10 cellular contexts compared by ENCODE assay signal in genomic region chr1:112998592-112999235, GRCh38. TPM values are rescaled to one million over a fixed set of nuclear protein-coding genes. Genes with fewer than 3 reads are reported as not detected.
DNase-seq lines count a peak whose midpoint lies in the region; ATAC-seq and TF ChIP-seq lines count a peak whose summit lies in the region.
"Had no signal": no experiment of that assay in that cellular context is flagged by ENCODE, and none has a peak within 500 bp of the region (broad histone marks: within the 10 kb centered on the region; RNA-seq: fewer than 3 reads in every experiment).

No MANE protein-coding gene starts in this region.

- no peaks in the 10 kb centered on the region for H3K4me1 ChIP-seq in testis

- H3K27ac ChIP-seq in testis: no peak overlapping the region

- no peaks in the 10 kb centered on the region for H3K9me3 ChIP-seq in testis

- TF ChIP-seq POLR2A in testis (IDR thresholded peaks at IDR 0.05): no peak

- 28 to 39% methylated on average over 7 of the region's 7 CpGs for WGBS in testis, 2 donors

- no peaks in the 10 kb centered on the region for H3K27me3 ChIP-seq in testis

- TF ChIP-seq CTCF in cardiac fibroblast (IDR thresholded peaks at IDR 0.05; ENCODE audit: low read depth, low read length) (no peak), testis (IDR thresholded peaks at IDR 0.05) (no peak)

- ATAC-seq in GM18907 (IDR thresholded peaks at IDR 0.05; ENCODE audit: unreplicated experiment) (no peak), GM19351 (IDR thresholded peaks at IDR 0.05; ENCODE audit: unreplicated experiment) (no peak), GM18868 (IDR thresholded peaks at IDR 0.05; ENCODE audit: unreplicated experiment) (no peak)

- intact Hi-C loops in testis (cut with DNase I; ENCODE audit: low total_unique reads): no loop called here

- DNase-seq in NCI-H1105 treated with DMSO at 0.1 percent for 48 hours (lab: John Stamatoyannopoulos, UW): peak; percentile 39
- DNase-seq in cardiac fibroblast (ENCODE audit: low read depth in 2 of 2): peak; percentile 84 to 98
- peak; percentile 83 for DNase-seq in kidney glomerular epithelial cell (lab: John Stamatoyannopoulos, UW)
- peak; percentile 74 for DNase-seq in testis
- no peak for DNase-seq in SKM-1 (lab: John Stamatoyannopoulos, UW; ENCODE audit: unreplicated experiment)
- DNase-seq: activated T-cell treated with anti-CD3 and anti-CD28 coated beads, Interleukin-2, amount 50 U/mL, for 48 hours; NCI-H187 treated with DMSO at 0.1 percent for 48 hours had no signal

- no peaks in the 10 kb centered on the region for H3K36me3 ChIP-seq in testis (ENCODE audit: low read depth, missing control alignments)

- H3K4me3 ChIP-seq in cardiac fibroblast (replicated peaks in 1 of 2; ENCODE audit: low read depth in 2 of 2, low read length in 2 of 2) (no peak overlapping the region), testis (no peak overlapping the region)

RNA-seq across cellular contexts. Expression of gene SLC16A1, which starts 42.7 kb away (rescaled TPM):
- 100 to 1,000 TPM; 102 to 130 TPM for total RNA-seq in testis
- polyA plus RNA-seq in testis (ENCODE audit: insufficient read depth, low read depth, low replicate concordance): 70.3 TPM
